ENCODE assay signal across 26 cellular contexts in genomic region chr5:91956738-91957137, GRCh38.
DNase-seq lines count a peak whose midpoint lies in the region; ATAC-seq and TF ChIP-seq lines count a peak whose summit lies in the region.
"Had no signal": no experiment of that assay in that cellular context is flagged by ENCODE, and none has a peak within 500 bp of the region (broad histone marks: within the 10 kb centered on the region; RNA-seq: fewer than 3 reads in every experiment).

No MANE protein-coding gene starts in this region.

- H3K9me3 Mint-ChIP-seq in MCF 10A (ENCODE audit: unreplicated experiment), result no peaks in the 10 kb centered on the region

- no peaks in the 10 kb centered on the region for H3K36me3 Mint-ChIP-seq in MCF 10A (ENCODE audit: insufficient read depth, unreplicated experiment)

- CTCF ChIA-PET in MCF 10A (lab: Yijun Ruan, JAX), result interaction anchor here (0.6 kb wide), 1 partner anchor 27 kb away, joined by 4 read pairs; no protein-coding TSS in a partner anchor

- intact Hi-C loops in Right ventricle myocardium superior (cut with DNase I) (no loop called here), cardiac septum (cut with DNase I) (no loop called here), MCF 10A (cut with micrococcal nuclease) (no loop called here)

- ATAC-seq in Right ventricle myocardium superior (ENCODE audit: poor library complexity), result peak; percentile 54
- ATAC-seq: left lung had no signal

- no TSS peak for BruUV-seq in MCF 10A (replicated peaks; lab: Mats Ljungman, UMichigan)

- TF ChIP-seq CTCF in MCF 10A (IDR thresholded peaks at IDR 0.05; ENCODE audit: unreplicated experiment), result no peak

- POLR2A ChIA-PET in MCF 10A (lab: Yijun Ruan, JAX), result no interaction called here

- H3K4me1 Mint-ChIP-seq in MCF 10A (ENCODE audit: insufficient read depth, unreplicated experiment), result no peaks in the 10 kb centered on the region

- H3K27ac Mint-ChIP-seq in MCF 10A (ENCODE audit: low read depth, unreplicated experiment), result no peak overlapping the region
- H3K27ac Mint-ChIP-seq: HFFc6 had no signal

- H3K27me3 Mint-ChIP-seq in MCF 10A (ENCODE audit: insufficient read depth, unreplicated experiment), result peaks cover 29% of the 10 kb centered on the region

- no peak for DNase-seq in Right ventricle myocardium superior
- DNase-seq in cardiac septum (ENCODE audit: low spot score), result no peak
- DNase-seq in NCI-H1436 (lab: John Stamatoyannopoulos, UW), result peak; percentile 34
- peak; percentile 32 for DNase-seq in iPS-NIHi7 (ENCODE audit: extremely low spot score)
- no peak for DNase-seq in mucosa of gallbladder (ENCODE audit: low spot score)
- no peak for DNase-seq in NCI-H526 treated with DMSO at 0.1 percent for 48 hours (lab: John Stamatoyannopoulos, UW)
- DNase-seq in MCF 10A (ENCODE audit: unreplicated experiment), result no peak
- DNase-seq: activated CD4-positive, alpha-beta T cell treated with anti-CD3 and anti-CD28 coated beads, Interleukin-2, amount 50 U/mL, for 4 hours; activated CD4-positive, CD25-positive, alpha-beta regulatory T cell; activated T-cell treated with anti-CD3 and anti-CD28 coated beads, Interleukin-2, amount 50 U/mL, for 48 hours; colonic mucosa; DMS79 treated with DMSO at 0.1 percent for 48 hours; effector CD4-positive, alpha-beta T cell; GF-D8; HFFc6; hypothalamus; left lung; MV-4-11; NCI-H187; NCI-H226; NK-92 treated with Interleukin-12 subunit alpha and Interleukin-12 subunit beta, amount 100 ng/mL, for 24 hours; sigmoid colon; SK-N-SH; stimulated activated CD4-positive, alpha-beta T cell treated with anti-CD3 and anti-CD28 coated beads, Interleukin-12 subunit alpha, Interleukin-12 subunit beta, amount 100 ng/mL, for 4 hours; stimulated activated CD4-positive, alpha-beta T cell treated with anti-CD3 and anti-CD28 coated beads, Interleukin-2, amount 100 ng/mL, for 48 hours; thyroid gland had no signal

- H3K4me3 Mint-ChIP-seq in MCF 10A (ENCODE audit: unreplicated experiment), result no peak overlapping the region
- H3K4me3 Mint-ChIP-seq: HFFc6 had no signal

Comparison
In these comparisons a context has a peak if more than half of its experiments do, and no peak if none do; other contexts are left out.
1. DNase-seq: peak in NCI-H1436 (single experiment) and iPS-NIHi7 (single experiment); none in Right ventricle myocardium superior (single experiment), cardiac septum (single experiment), mucosa of gallbladder (single experiment), NCI-H526 treated with DMSO at 0.1 percent for 48 hours (single experiment) and MCF 10A (single experiment).